1 cellular context compared by ENCODE assay signal in the genomic region with DNA sequence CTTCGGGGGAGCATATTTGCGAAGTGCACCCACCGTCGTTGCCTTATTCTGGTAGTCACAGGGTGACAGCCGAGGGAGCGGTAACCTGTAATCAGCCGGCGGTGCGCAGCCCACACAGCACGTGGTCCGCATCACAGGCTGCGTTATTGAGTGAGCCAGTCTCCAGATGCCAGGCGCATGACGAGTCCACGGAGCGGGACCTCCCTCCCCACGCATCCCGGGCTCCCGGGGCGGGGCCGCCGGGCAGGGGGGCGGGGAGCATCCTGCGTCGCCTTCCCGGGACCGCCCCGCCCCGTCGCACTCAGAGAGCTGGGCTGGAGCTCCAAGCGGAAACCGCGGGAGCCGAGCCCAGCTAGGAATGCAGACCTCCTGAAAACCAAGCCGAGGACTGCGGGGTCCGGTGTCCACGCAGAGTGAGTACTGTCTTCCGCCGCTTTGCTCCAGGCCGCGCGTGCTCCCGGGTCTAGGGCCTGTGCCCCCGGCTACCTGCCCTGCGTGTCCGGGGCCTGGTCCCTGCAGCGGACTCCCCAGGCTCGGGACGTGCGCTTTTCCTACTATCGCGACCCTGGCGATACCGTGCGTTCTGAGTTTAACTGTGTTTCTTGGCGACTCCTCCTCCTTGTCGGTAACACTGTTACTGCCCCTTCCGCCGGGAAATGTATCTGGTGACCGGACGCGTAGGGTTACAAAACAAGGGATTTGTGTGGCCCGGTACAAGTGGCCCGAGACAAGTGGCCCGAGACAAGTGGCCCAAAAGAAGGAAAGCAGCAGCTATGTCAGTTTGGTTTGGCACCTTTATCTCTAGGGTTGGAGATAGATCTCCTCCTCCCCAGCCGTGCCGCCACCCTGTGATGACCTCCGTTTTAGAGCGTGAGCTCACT.
TF ChIP-seq lines count a peak whose summit lies in the region.

No MANE protein-coding gene starts in this region.

TF ChIP-seq in HepG2, 621 proteins besides CTCF, POLR2A, EP300 and RAD21 (continued from another document and continues in another):
- TF ChIP-seq, protein P1, sequence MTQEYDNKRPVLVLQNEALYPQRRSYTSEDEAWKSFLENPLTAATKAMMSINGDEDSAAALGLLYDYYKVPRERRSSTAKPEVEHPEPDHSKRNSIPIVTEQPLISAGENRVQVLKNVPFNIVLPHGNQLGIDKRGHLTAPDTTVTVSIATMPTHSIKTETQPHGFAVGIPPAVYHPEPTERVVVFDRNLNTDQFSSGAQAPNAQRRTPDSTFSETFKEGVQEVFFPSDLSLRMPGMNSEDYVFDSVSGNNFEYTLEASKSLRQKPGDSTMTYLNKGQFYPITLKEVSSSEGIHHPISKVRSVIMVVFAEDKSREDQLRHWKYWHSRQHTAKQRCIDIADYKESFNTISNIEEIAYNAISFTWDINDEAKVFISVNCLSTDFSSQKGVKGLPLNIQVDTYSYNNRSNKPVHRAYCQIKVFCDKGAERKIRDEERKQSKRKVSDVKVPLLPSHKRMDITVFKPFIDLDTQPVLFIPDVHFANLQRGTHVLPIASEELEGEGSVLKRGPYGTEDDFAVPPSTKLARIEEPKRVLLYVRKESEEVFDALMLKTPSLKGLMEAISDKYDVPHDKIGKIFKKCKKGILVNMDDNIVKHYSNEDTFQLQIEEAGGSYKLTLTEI (CRISPR knock-in tag; conservative IDR thresholded peaks at IDR 0.05) = no peak
- TF ChIP-seq HOXA7 (CRISPR knock-in tag; IDR thresholded peaks at IDR 0.05) (no peak), ZNF431 (CRISPR knock-in tag; IDR thresholded peaks at IDR 0.05; ENCODE audit: borderline replicate concordance, low read depth) (no peak), ZNF563 (CRISPR knock-in tag; IDR thresholded peaks at IDR 0.05) (0 out of 2 replicates have a peak, but pooled peaks have one; percentile 39), ZNF550 (CRISPR knock-in tag; IDR thresholded peaks at IDR 0.05; ENCODE audit: borderline replicate concordance) (no peak), ZNF468 (CRISPR knock-in tag; IDR thresholded peaks at IDR 0.05) (no peak), MAZ (IDR thresholded peaks at IDR 0.05; ENCODE audit: borderline replicate concordance, low read depth, low read length) (peak; percentile 62; the same call in 1 of the 2 replicates), MAZ (CRISPR knock-in tag; IDR thresholded peaks at IDR 0.05; ENCODE audit: low read depth) (peak; percentile 85), ZNF567 (CRISPR knock-in tag; IDR thresholded peaks at IDR 0.05; ENCODE audit: borderline replicate concordance) (no peak; the same call in 1 of the 2 replicates), ZNF160 (CRISPR knock-in tag; IDR thresholded peaks at IDR 0.05) (no peak), ZNF350 (CRISPR knock-in tag; IDR thresholded peaks at IDR 0.05; ENCODE audit: borderline replicate concordance, low read depth) (peak; percentile 53; the same call in 1 of the 2 replicates), STAT5B (CRISPR knock-in tag; IDR thresholded peaks at IDR 0.05) (no peak), ZNF263 (CRISPR knock-in tag; IDR thresholded peaks at IDR 0.05) (no peak), ZNF75D (CRISPR knock-in tag; IDR thresholded peaks at IDR 0.05; ENCODE audit: borderline replicate concordance) (no peak), RFX5 (IDR thresholded peaks at IDR 0.05; ENCODE audit: low read depth, low read length) (no peak), THYN1 (CRISPR knock-in tag; IDR thresholded peaks at IDR 0.05; ENCODE audit: borderline replicate concordance, low read depth) (no peak), SRSF1 (optimal IDR thresholded peaks at IDR 0.05; ENCODE audit: low read depth, low read length) (peak; percentile 29), ZNF383 (CRISPR knock-in tag; IDR thresholded peaks at IDR 0.05; ENCODE audit: borderline replicate concordance) (no peak), FOXA1 (IDR thresholded peaks at IDR 0.05) (no peak), FOXA1 (CRISPR knock-in tag; IDR thresholded peaks at IDR 0.05) (0 out of 2 replicates have a peak, but pooled peaks have one; percentile 2), KMT2A (CRISPR knock-in tag; IDR thresholded peaks at IDR 0.05) (no peak; the same call in 1 of the 2 replicates), ZFYVE20 (CRISPR knock-in tag; IDR thresholded peaks at IDR 0.05; ENCODE audit: borderline replicate concordance, low read depth) (0 out of 2 replicates have a peak, but pooled peaks have one; percentile 83), ATF1 (CRISPR knock-in tag; IDR thresholded peaks at IDR 0.05) (no peak), DMAP1 (CRISPR knock-in tag; IDR thresholded peaks at IDR 0.05) (no peak), ARHGAP35 (CRISPR knock-in tag; IDR thresholded peaks at IDR 0.05; ENCODE audit: borderline replicate concordance) (no peak), ZFP36L1 (CRISPR knock-in tag; IDR thresholded peaks at IDR 0.05) (no peak), ZNF335 (CRISPR knock-in tag; IDR thresholded peaks at IDR 0.05) (0 out of 2 replicates have a peak, but pooled peaks have one; percentile 20), ZFP82 (CRISPR knock-in tag; IDR thresholded peaks at IDR 0.05; ENCODE audit: borderline replicate concordance) (peak; percentile 73; the same call in 1 of the 2 replicates), ZNF124 (CRISPR knock-in tag; IDR thresholded peaks at IDR 0.05) (0 out of 2 replicates have a peak, but pooled peaks have one; percentile 18), ZNF136 (CRISPR knock-in tag; IDR thresholded peaks at IDR 0.05; ENCODE audit: low read depth) (no peak), PPARG (CRISPR knock-in tag; conservative IDR thresholded peaks at IDR 0.05) (no peak), HOXA3 (CRISPR knock-in tag; IDR thresholded peaks at IDR 0.05) (peak; percentile 56; the same call in 1 of the 2 replicates), CC2D1A (CRISPR knock-in tag; IDR thresholded peaks at IDR 0.05) (no peak), SMARCC2 (IDR thresholded peaks at IDR 0.05) (no peak), ZNF709 (CRISPR knock-in tag; IDR thresholded peaks at IDR 0.05) (no peak; the same call in 1 of the 2 replicates), KDM5A (IDR thresholded peaks at IDR 0.05; ENCODE audit: borderline replicate concordance, low read length) (no peak), CEBPG (CRISPR knock-in tag; IDR thresholded peaks at IDR 0.05) (no peak), ZBTB21 (CRISPR knock-in tag; IDR thresholded peaks at IDR 0.05) (no peak), SAP130 (CRISPR knock-in tag; IDR thresholded peaks at IDR 0.05; ENCODE audit: low read depth) (peak; percentile 79)
- TF ChIP-seq, protein P2, sequence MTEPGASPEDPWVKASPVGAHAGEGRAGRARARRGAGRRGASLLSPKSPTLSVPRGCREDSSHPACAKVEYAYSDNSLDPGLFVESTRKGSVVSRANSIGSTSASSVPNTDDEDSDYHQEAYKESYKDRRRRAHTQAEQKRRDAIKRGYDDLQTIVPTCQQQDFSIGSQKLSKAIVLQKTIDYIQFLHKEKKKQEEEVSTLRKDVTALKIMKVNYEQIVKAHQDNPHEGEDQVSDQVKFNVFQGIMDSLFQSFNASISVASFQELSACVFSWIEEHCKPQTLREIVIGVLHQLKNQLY (CRISPR knock-in tag; IDR thresholded peaks at IDR 0.05) = peak; percentile 65; the same call in 1 of the 2 replicates
- TF ChIP-seq, protein P3, sequence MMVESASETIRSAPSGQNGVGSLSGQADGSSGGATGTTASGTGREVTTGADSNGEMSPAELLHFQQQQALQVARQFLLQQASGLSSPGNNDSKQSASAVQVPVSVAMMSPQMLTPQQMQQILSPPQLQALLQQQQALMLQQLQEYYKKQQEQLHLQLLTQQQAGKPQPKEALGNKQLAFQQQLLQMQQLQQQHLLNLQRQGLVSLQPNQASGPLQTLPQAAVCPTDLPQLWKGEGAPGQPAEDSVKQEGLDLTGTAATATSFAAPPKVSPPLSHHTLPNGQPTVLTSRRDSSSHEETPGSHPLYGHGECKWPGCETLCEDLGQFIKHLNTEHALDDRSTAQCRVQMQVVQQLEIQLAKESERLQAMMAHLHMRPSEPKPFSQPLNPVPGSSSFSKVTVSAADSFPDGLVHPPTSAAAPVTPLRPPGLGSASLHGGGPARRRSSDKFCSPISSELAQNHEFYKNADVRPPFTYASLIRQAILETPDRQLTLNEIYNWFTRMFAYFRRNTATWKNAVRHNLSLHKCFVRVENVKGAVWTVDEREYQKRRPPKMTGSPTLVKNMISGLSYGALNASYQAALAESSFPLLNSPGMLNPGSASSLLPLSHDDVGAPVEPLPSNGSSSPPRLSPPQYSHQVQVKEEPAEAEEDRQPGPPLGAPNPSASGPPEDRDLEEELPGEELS (CRISPR knock-in tag; IDR thresholded peaks at IDR 0.05) = no peak
- TF ChIP-seq, protein P4, sequence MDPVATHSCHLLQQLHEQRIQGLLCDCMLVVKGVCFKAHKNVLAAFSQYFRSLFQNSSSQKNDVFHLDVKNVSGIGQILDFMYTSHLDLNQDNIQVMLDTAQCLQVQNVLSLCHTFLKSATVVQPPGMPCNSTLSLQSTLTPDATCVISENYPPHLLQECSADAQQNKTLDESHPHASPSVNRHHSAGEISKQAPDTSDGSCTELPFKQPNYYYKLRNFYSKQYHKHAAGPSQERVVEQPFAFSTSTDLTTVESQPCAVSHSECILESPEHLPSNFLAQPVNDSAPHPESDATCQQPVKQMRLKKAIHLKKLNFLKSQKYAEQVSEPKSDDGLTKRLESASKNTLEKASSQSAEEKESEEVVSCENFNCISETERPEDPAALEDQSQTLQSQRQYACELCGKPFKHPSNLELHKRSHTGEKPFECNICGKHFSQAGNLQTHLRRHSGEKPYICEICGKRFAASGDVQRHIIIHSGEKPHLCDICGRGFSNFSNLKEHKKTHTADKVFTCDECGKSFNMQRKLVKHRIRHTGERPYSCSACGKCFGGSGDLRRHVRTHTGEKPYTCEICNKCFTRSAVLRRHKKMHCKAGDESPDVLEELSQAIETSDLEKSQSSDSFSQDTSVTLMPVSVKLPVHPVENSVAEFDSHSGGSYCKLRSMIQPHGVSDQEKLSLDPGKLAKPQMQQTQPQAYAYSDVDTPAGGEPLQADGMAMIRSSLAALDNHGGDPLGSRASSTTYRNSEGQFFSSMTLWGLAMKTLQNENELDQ (CRISPR knock-in tag; IDR thresholded peaks at IDR 0.05; ENCODE audit: borderline replicate concordance) = no peak
- TF ChIP-seq, protein P5, sequence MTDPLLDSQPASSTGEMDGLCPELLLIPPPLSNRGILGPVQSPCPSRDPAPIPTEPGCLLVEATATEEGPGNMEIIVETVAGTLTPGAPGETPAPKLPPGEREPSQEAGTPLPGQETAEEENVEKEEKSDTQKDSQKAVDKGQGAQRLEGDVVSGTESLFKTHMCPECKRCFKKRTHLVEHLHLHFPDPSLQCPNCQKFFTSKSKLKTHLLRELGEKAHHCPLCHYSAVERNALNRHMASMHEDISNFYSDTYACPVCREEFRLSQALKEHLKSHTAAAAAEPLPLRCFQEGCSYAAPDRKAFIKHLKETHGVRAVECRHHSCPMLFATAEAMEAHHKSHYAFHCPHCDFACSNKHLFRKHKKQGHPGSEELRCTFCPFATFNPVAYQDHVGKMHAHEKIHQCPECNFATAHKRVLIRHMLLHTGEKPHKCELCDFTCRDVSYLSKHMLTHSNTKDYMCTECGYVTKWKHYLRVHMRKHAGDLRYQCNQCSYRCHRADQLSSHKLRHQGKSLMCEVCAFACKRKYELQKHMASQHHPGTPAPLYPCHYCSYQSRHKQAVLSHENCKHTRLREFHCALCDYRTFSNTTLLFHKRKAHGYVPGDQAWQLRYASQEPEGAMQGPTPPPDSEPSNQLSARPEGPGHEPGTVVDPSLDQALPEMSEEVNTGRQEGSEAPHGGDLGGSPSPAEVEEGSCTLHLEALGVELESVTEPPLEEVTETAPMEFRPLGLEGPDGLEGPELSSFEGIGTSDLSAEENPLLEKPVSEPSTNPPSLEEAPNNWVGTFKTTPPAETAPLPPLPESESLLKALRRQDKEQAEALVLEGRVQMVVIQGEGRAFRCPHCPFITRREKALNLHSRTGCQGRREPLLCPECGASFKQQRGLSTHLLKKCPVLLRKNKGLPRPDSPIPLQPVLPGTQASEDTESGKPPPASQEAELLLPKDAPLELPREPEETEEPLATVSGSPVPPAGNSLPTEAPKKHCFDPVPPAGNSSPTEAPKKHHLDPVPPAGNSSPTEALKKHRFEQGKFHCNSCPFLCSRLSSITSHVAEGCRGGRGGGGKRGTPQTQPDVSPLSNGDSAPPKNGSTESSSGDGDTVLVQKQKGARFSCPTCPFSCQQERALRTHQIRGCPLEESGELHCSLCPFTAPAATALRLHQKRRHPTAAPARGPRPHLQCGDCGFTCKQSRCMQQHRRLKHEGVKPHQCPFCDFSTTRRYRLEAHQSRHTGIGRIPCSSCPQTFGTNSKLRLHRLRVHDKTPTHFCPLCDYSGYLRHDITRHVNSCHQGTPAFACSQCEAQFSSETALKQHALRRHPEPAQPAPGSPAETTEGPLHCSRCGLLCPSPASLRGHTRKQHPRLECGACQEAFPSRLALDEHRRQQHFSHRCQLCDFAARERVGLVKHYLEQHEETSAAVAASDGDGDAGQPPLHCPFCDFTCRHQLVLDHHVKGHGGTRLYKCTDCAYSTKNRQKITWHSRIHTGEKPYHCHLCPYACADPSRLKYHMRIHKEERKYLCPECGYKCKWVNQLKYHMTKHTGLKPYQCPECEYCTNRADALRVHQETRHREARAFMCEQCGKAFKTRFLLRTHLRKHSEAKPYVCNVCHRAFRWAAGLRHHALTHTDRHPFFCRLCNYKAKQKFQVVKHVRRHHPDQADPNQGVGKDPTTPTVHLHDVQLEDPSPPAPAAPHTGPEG (CRISPR knock-in tag; IDR thresholded peaks at IDR 0.05) = no peak
- TF ChIP-seq, protein P6, sequence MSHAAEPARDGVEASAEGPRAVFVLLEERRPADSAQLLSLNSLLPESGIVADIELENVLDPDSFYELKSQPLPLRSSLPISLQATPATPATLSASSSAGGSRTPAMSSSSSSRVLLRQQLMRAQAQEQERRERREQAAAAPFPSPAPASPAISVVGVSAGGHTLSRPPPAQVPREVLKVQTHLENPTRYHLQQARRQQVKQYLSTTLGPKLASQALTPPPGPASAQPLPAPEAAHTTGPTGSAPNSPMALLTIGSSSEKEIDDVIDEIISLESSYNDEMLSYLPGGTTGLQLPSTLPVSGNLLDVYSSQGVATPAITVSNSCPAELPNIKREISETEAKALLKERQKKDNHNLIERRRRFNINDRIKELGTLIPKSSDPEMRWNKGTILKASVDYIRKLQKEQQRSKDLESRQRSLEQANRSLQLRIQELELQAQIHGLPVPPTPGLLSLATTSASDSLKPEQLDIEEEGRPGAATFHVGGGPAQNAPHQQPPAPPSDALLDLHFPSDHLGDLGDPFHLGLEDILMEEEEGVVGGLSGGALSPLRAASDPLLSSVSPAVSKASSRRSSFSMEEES (CRISPR knock-in tag; IDR thresholded peaks at IDR 0.05) = peak; percentile 59; the same call in 1 of the 2 replicates
- TF ChIP-seq, protein P7, sequence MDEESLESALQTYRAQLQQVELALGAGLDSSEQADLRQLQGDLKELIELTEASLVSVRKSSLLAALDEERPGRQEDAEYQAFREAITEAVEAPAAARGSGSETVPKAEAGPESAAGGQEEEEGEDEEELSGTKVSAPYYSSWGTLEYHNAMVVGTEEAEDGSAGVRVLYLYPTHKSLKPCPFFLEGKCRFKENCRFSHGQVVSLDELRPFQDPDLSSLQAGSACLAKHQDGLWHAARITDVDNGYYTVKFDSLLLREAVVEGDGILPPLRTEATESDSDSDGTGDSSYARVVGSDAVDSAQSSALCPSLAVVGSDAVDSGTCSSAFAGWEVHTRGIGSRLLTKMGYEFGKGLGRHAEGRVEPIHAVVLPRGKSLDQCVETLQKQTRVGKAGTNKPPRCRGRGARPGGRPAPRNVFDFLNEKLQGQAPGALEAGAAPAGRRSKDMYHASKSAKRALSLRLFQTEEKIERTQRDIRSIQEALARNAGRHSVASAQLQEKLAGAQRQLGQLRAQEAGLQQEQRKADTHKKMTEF (CRISPR knock-in tag; IDR thresholded peaks at IDR 0.05) = peak; percentile 63; the same call in 1 of the 2 replicates
